Comparison of ENCODE assay signal across 8 cellular contexts in genomic region chr1:150572918-150573647, GRCh38. TPM values are rescaled to one million over a fixed set of nuclear protein-coding genes. Genes with fewer than 3 reads are reported as not detected.
A peak's percentile ranks its signal among the peaks of the same experiment; 100 is the strongest.
DNase-seq lines count a peak whose midpoint lies in the region; ATAC-seq and TF ChIP-seq lines count a peak whose summit lies in the region.

No MANE protein-coding gene starts in this region.

- WGBS in suprapubic skin: 35% methylated on average over 4 of the region's 4 CpGs

- intact Hi-C loops in activated CD8-positive, alpha-beta T cell treated with anti-CD3 and anti-CD28 coated beads for 36 hours (cut with micrococcal nuclease): no loop called here

- H3K27ac Mint-ChIP-seq in T-helper 2 cell treated with Interferon-gamma antibody and Interleukin-4, amounts not matched to agents 5 μg/mL and 100 μg/mL, for 36 hours: peak overlapping the region; percentile 81
- H3K27ac Mint-ChIP-seq in activated CD8-positive, alpha-beta T cell treated with anti-CD3 and anti-CD28 coated beads for 36 hours: peak overlapping the region; percentile 93

- H3K27me3 ChIP-seq in suprapubic skin: no peaks in the 10 kb centered on the region

- peak overlapping the region; percentile 25; the same call in 1 of the 2 replicates for H3K4me3 ChIP-seq in iPS-18c (ENCODE audit: insufficient read depth, low read depth, low read length)
- H3K4me3 ChIP-seq in suprapubic skin: peak overlapping the region; percentile 98

- H3K9me3 Mint-ChIP-seq in T-helper 2 cell treated with Interferon-gamma antibody and Interleukin-4, amounts not matched to agents 5 μg/mL and 100 μg/mL, for 36 hours: no peaks in the 10 kb centered on the region
- no peaks in the 10 kb centered on the region for H3K9me3 Mint-ChIP-seq in activated CD8-positive, alpha-beta T cell treated with anti-CD3 and anti-CD28 coated beads for 36 hours

- peak overlapping the region; percentile 80 for H3K4me3 Mint-ChIP-seq in T-helper 2 cell treated with Interferon-gamma antibody and Interleukin-4, amounts not matched to agents 5 μg/mL and 100 μg/mL, for 36 hours
- peak overlapping the region; percentile 97 for H3K4me3 Mint-ChIP-seq in activated CD8-positive, alpha-beta T cell treated with anti-CD3 and anti-CD28 coated beads for 36 hours

- H3K27me3 Mint-ChIP-seq in T-helper 2 cell treated with Interferon-gamma antibody and Interleukin-4, amounts not matched to agents 5 μg/mL and 100 μg/mL, for 36 hours (ENCODE audit: low read depth): peaks cover 2% of the 10 kb centered on the region
- no peaks in the 10 kb centered on the region for H3K27me3 Mint-ChIP-seq in activated CD8-positive, alpha-beta T cell treated with anti-CD3 and anti-CD28 coated beads for 36 hours

- CTCF ChIA-PET in activated CD8-positive, alpha-beta T cell treated with anti-CD3 and anti-CD28 coated beads for 36 hours (lab: Charles Lee): interaction anchor here (1.3 to 15.9 kb wide), 3 partner anchors 11 to 46 kb away, joined by 4 to 237 read pairs (median 7); no protein-coding TSS in a partner anchor

- no peak for DNase-seq in T-helper 2 cell treated with Interferon-gamma antibody and Interleukin-4, amounts not matched to agents 5 μg/mL and 100 μg/mL, for 36 hours (ENCODE audit: low spot score)
- DNase-seq in T-helper 2 cell: no peak
- no peak for DNase-seq in activated CD8-positive, alpha-beta T cell treated with anti-CD3 and anti-CD28 coated beads for 36 hours
- DNase-seq in suprapubic skin (ENCODE audit: low spot score in 2 of 2): no peak
- no peak for DNase-seq in COR-L47 (lab: John Stamatoyannopoulos, UW)

- TF ChIP-seq EP300 in suprapubic skin (IDR thresholded peaks at IDR 0.05): no peak

- TF ChIP-seq POLR2A in suprapubic skin (IDR thresholded peaks at IDR 0.05): no peak

- peaks cover 57% of the 10 kb centered on the region for H3K36me3 ChIP-seq in suprapubic skin

- peaks cover 78% of the 10 kb centered on the region for H3K36me3 Mint-ChIP-seq in T-helper 2 cell treated with Interferon-gamma antibody and Interleukin-4, amounts not matched to agents 5 μg/mL and 100 μg/mL, for 36 hours (ENCODE audit: low read depth)
- H3K36me3 Mint-ChIP-seq in activated CD8-positive, alpha-beta T cell treated with anti-CD3 and anti-CD28 coated beads for 36 hours (ENCODE audit: low read depth): peaks cover 82% of the 10 kb centered on the region

- TF ChIP-seq CTCF in activated CD8-positive, alpha-beta T cell treated with anti-CD3 and anti-CD28 coated beads for 36 hours (IDR thresholded peaks at IDR 0.05): no peak
- TF ChIP-seq CTCF in suprapubic skin (IDR thresholded peaks at IDR 0.05): no peak

- POLR2A ChIA-PET in activated CD8-positive, alpha-beta T cell treated with anti-CD3 and anti-CD28 coated beads for 36 hours (lab: Charles Lee): interaction anchor here (0.6 to 24.5 kb wide), 7 partner anchors 8 to 299 kb away, joined by 3 to 678 read pairs (median 3); partner anchors contain the start of genes ADAMTSL4 and ENSA

- H3K27ac ChIP-seq in suprapubic skin: peak overlapping the region; percentile 72

- peaks cover 81% of the 10 kb centered on the region for H3K4me1 ChIP-seq in suprapubic skin

- ATAC-seq in activated CD8-positive, alpha-beta T cell treated with anti-CD3 and anti-CD28 coated beads for 36 hours: no peak
- ATAC-seq in HG03457 (IDR thresholded peaks at IDR 0.05; ENCODE audit: unreplicated experiment) (no peak), HG02981 (IDR thresholded peaks at IDR 0.05; ENCODE audit: unreplicated experiment) (no peak)

- H3K4me1 Mint-ChIP-seq in T-helper 2 cell treated with Interferon-gamma antibody and Interleukin-4, amounts not matched to agents 5 μg/mL and 100 μg/mL, for 36 hours (ENCODE audit: low read depth): peaks cover 64% of the 10 kb centered on the region
- H3K4me1 Mint-ChIP-seq in activated CD8-positive, alpha-beta T cell treated with anti-CD3 and anti-CD28 coated beads for 36 hours (ENCODE audit: low read depth): peaks cover 68% of the 10 kb centered on the region

- no peaks in the 10 kb centered on the region for H3K9me3 ChIP-seq in iPS-18c (ENCODE audit: control insufficient read depth, insufficient read depth, low read length)
- H3K9me3 ChIP-seq in suprapubic skin: no peaks in the 10 kb centered on the region

RNA-seq across cellular contexts. Expression of gene MCL1, which starts 6.3 kb away (rescaled TPM):
- total RNA-seq in activated CD8-positive, alpha-beta T cell treated with anti-CD3 and anti-CD28 coated beads for 36 hours: 100 to 1,000 TPM; 207 TPM
- total RNA-seq in suprapubic skin: 100 to 1,000 TPM; 211 to 307 (median 270) TPM

RNA-seq across cellular contexts. Expression of gene ADAMTSL4, which starts 23.9 kb away (rescaled TPM):
- under 1 TPM; 0.11 to 0.20 TPM for total RNA-seq in activated CD8-positive, alpha-beta T cell treated with anti-CD3 and anti-CD28 coated beads for 36 hours
- total RNA-seq in suprapubic skin: 10 to 100 TPM in 3 of 4 donors, 1 to 10 TPM in 1; 7.2 to 22.7 (median 18.0) TPM

RNA-seq across cellular contexts. Expression of gene ENSA, which starts 56.3 kb away (rescaled TPM):
- total RNA-seq in activated CD8-positive, alpha-beta T cell treated with anti-CD3 and anti-CD28 coated beads for 36 hours: 100 to 1,000 TPM; 177 to 182 TPM
- 100 to 1,000 TPM; 266 to 384 (median 291) TPM for total RNA-seq in suprapubic skin

RNA-seq across cellular contexts. Expression of gene FALEC, which starts 57.5 kb away (rescaled TPM):
- total RNA-seq in activated CD8-positive, alpha-beta T cell treated with anti-CD3 and anti-CD28 coated beads for 36 hours: not detected
- not detected for total RNA-seq in suprapubic skin

Comparison
In these comparisons a context has a peak if more than half of its experiments do, and no peak if none do; other contexts are left out.
1. RNA of gene ADAMTSL4, which starts 23.9 kb away (total RNA-seq): 7.2 to 22.7 TPM in suprapubic skin; 0.11 to 0.20 TPM in activated CD8-positive, alpha-beta T cell treated with anti-CD3 and anti-CD28 coated beads for 36 hours; every median in the first group is over 4 times any median in the second.